Comparison of ENCODE assay signal across 12 cellular contexts in the genomic region with DNA sequence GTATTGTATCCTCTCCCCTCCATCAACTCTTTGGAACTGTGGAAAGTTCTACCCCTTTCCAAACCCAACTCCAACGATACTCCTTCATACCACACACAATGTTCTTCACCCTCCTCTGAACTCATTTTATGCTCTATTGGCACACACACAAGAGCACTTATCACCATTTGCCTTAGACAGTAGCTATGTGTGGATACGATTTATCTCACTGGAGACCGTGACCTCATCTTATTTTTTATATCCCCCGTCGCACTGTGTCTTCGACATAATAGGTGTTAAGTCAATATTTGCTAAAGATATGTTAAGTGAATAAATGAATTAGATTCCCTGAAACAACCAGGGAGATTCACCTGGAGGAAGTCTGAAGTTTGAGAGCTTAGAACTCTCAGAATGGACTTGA.
DNase-seq lines count a peak whose midpoint lies in the region; ATAC-seq and TF ChIP-seq lines count a peak whose summit lies in the region.
"Had no signal": no experiment of that assay in that cellular context is flagged by ENCODE, and none has a peak within 500 bp of the region (broad histone marks: within the 10 kb centered on the region; RNA-seq: fewer than 3 reads in every experiment).

No MANE protein-coding gene starts in this region.

- H2AFZ ChIP-seq in OCI-LY3 (ENCODE audit: low read depth, low read length): no peak overlapping the region

- no peak for ATAC-seq in activated naive CD4-positive, alpha-beta T cell treated with anti-CD3 and anti-CD28 coated beads, Interleukin-2, amount 50 U/mL, for 72 hours

- H3K9me3 ChIP-seq in OCI-LY3 (ENCODE audit: insufficient read depth, low read length): no peaks in the 10 kb centered on the region
- H3K9me3 ChIP-seq: left lung, Peyer's patch had no signal

- no peaks in the 10 kb centered on the region for H3K36me3 Mint-ChIP-seq in activated naive CD4-positive, alpha-beta T cell treated with anti-CD3 and anti-CD28 coated beads, Interleukin-2, amount 10 ng/mL, durations not matched to agents 7 days and 5 days
- H3K36me3 Mint-ChIP-seq in activated naive CD4-positive, alpha-beta T cell treated with anti-CD3 and anti-CD28 coated beads, Interleukin-2, amount 50 U/mL, for 72 hours: no peaks in the 10 kb centered on the region
- H3K36me3 Mint-ChIP-seq in immature natural killer cell: no peaks in the 10 kb centered on the region
- no peaks in the 10 kb centered on the region for H3K36me3 Mint-ChIP-seq in type B pancreatic cell

- H3K27me3 ChIP-seq in OCI-LY3 (ENCODE audit: low read depth, low read length): peaks cover 86% of the 10 kb centered on the region
- H3K27me3 ChIP-seq: Peyer's patch had no signal

- H3K4me3 ChIP-seq in OCI-LY3 (ENCODE audit: low read length): peak overlapping the region; percentile 77; the same call in 1 of the 2 replicates

- peaks cover 37% of the 10 kb centered on the region for H3K27me3 Mint-ChIP-seq in activated naive CD4-positive, alpha-beta T cell treated with anti-CD3 and anti-CD28 coated beads, Interleukin-2, amount 10 ng/mL, durations not matched to agents 7 days and 5 days
- H3K27me3 Mint-ChIP-seq in immature natural killer cell (ENCODE audit: low read depth in 3 of 3): peaks cover 5 to 13% (median 11%) of the 10 kb centered on the region in 3 donors
- peaks cover 63% of the 10 kb centered on the region for H3K27me3 Mint-ChIP-seq in type B pancreatic cell

- POLR2A ChIA-PET in RWPE1 (lab: Yijun Ruan, JAX; ENCODE audit: low non-redundant PET): no interaction called here

- no peaks in the 10 kb centered on the region for H3K79me2 ChIP-seq in OCI-LY3 (ENCODE audit: low read length)

- no peaks in the 10 kb centered on the region for H3K36me3 ChIP-seq in OCI-LY3 (replicated peaks; ENCODE audit: low read depth, low read length)
- H3K36me3 ChIP-seq: left lung, Peyer's patch had no signal

- H3K4me1 Mint-ChIP-seq in activated naive CD4-positive, alpha-beta T cell treated with anti-CD3 and anti-CD28 coated beads, Interleukin-2, amount 10 ng/mL, durations not matched to agents 7 days and 5 days: peaks cover 31% of the 10 kb centered on the region
- peaks cover 17 to 24% of the 10 kb centered on the region in 2 donors for H3K4me1 Mint-ChIP-seq in immature natural killer cell
- peaks cover 28% of the 10 kb centered on the region for H3K4me1 Mint-ChIP-seq in type B pancreatic cell (ENCODE audit: unreplicated experiment)

- H3K4me2 ChIP-seq in OCI-LY3 (ENCODE audit: low read length): peak overlapping the region; percentile 95

- H3K27ac Mint-ChIP-seq in activated naive CD4-positive, alpha-beta T cell treated with anti-CD3 and anti-CD28 coated beads, Interleukin-2, amount 10 ng/mL, durations not matched to agents 7 days and 5 days: no peak overlapping the region
- peak overlapping the region in 1 of 2 donors; percentile 75 for H3K27ac Mint-ChIP-seq in activated naive CD4-positive, alpha-beta T cell treated with anti-CD3 and anti-CD28 coated beads, Interleukin-2, amount 50 U/mL, for 72 hours
- H3K27ac Mint-ChIP-seq in immature natural killer cell (peak overlapping the region in 2 of 6 donors; percentile 12 to 80), type B pancreatic cell (no peak overlapping the region)

- no peak for TF ChIP-seq CTCF in OCI-LY3 (IDR thresholded peaks at IDR 0.05; ENCODE audit: low read depth, low read length)
- TF ChIP-seq CTCF in type B pancreatic cell (conservative IDR thresholded peaks at IDR 0.05): no peak
- TF ChIP-seq CTCF in RWPE1 (conservative IDR thresholded peaks at IDR 0.05; ENCODE audit: low read depth): no peak

- no peak overlapping the region for H3K9ac ChIP-seq in OCI-LY3 (ENCODE audit: low read length)

- H3K27ac ChIP-seq in OCI-LY3 (ENCODE audit: low read length) (no peak overlapping the region), RWPE1 (no peak overlapping the region)

- CTCF ChIA-PET in activated naive CD4-positive, alpha-beta T cell treated with anti-CD3 and anti-CD28 coated beads, Interleukin-2, amount 10 ng/mL, durations not matched to agents 7 days and 5 days (lab: Charles Lee): no interaction called here
- CTCF ChIA-PET in RWPE1 (lab: Yijun Ruan, JAX): interaction anchor here (0.6 kb wide), 1 partner anchor 89 kb away, joined by 3 read pairs; no protein-coding TSS in a partner anchor

- no peak for DNase-seq in activated naive CD4-positive, alpha-beta T cell treated with anti-CD3 and anti-CD28 coated beads, Interleukin-2, amount 10 ng/mL, durations not matched to agents 7 days and 5 days
- DNase-seq in activated naive CD4-positive, alpha-beta T cell treated with anti-CD3 and anti-CD28 coated beads, Interleukin-2, amount 50 U/mL, for 72 hours (ENCODE audit: low spot score in 2 of 2): no peak
- DNase-seq in immature natural killer cell: no peak
- no peak for DNase-seq in type B pancreatic cell (ENCODE audit: extremely low spot score, unreplicated experiment)
- DNase-seq in iPS-NIHi11 (ENCODE audit: low spot score): no peak
- no peak for DNase-seq in stimulated activated CD4-positive, alpha-beta T cell treated with anti-CD3 and anti-CD28 coated beads, Interleukin-4, amount 100 ng/mL, for 1 hour
- DNase-seq in RWPE1 (ENCODE audit: low spot score): no peak
- DNase-seq: NCI-H446 treated with DMSO at 0.1 percent for 48 hours, SW 1271 had no signal

- H3K4me3 Mint-ChIP-seq in activated naive CD4-positive, alpha-beta T cell treated with anti-CD3 and anti-CD28 coated beads, Interleukin-2, amount 10 ng/mL, durations not matched to agents 7 days and 5 days: peak overlapping the region; percentile 27
- H3K4me3 Mint-ChIP-seq in immature natural killer cell (peak overlapping the region in 4 of 5 donors; percentile 26 to 80 (median 52)), type B pancreatic cell (peak overlapping the region; percentile 86)

- no peaks in the 10 kb centered on the region for H3K9me3 Mint-ChIP-seq in activated naive CD4-positive, alpha-beta T cell treated with anti-CD3 and anti-CD28 coated beads, Interleukin-2, amount 10 ng/mL, durations not matched to agents 7 days and 5 days
- H3K9me3 Mint-ChIP-seq in activated naive CD4-positive, alpha-beta T cell treated with anti-CD3 and anti-CD28 coated beads, Interleukin-2, amount 50 U/mL, for 72 hours: no peaks in the 10 kb centered on the region
- H3K9me3 Mint-ChIP-seq in immature natural killer cell (no peaks in the 10 kb centered on the region), type B pancreatic cell (no peaks in the 10 kb centered on the region)

- H3K4me1 ChIP-seq in OCI-LY3 (ENCODE audit: low read length): peaks cover 45% of the 10 kb centered on the region

- H4K20me1 ChIP-seq in OCI-LY3 (ENCODE audit: insufficient read depth, low read length): peaks cover 46% of the 10 kb centered on the region

Comparison
In these comparisons a context has a peak if more than half of its experiments do, and no peak if none do; other contexts are left out.
1. H3K4me3 Mint-ChIP-seq: peak in every context shown above with its lines; median percentile 86 in type B pancreatic cell; 52 in immature natural killer cell; 27 in activated naive CD4-positive, alpha-beta T cell treated with anti-CD3 and anti-CD28 coated beads, Interleukin-2, amount 10 ng/mL, durations not matched to agents 7 days and 5 days.